ENCODE assay signal across 8 cellular contexts in the genomic region with DNA sequence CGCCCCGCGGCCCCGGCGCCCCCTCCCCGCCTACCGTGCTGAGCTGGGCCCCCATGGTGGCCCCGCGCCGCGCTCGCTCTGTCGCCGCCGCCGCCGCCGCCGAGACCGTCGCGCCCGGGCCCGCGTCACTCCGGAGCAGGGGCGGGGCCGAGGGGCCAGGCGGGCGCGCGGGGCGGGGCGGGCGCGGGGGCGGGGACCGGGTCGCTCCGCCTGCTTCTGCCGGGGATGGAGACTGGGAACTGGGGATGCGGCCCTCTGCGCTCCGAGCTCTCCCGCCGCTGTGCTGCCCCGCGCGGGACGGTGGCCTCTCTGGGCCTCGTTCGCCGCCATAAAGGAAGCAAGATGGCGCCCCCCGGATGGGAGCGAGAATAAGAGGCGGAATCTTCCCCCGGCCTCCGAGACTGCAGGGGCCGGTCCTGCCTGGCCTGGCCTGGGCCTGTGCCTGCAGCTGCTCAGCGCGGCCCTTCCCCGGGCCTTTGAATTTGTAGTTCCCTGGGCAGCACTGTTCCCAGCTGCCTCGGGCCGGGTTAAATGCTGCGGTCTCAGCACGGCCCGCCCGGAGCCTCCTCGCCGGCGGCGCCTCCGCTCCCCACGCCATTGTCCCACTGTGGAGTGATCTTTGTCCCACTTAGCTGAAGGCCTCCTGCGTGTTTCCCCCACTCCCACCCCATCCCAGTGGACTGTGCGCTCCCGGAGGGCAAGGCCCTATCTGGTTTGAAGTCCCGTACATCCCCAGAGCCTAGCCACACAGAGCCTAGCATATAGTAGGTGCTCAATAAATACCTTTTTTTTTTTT. TPM values are rescaled to one million over a fixed set of nuclear protein-coding genes. Genes with fewer than 3 reads are reported as not detected.
DNase-seq lines count a peak whose midpoint lies in the region; ATAC-seq and TF ChIP-seq lines count a peak whose summit lies in the region.

A gene (minus strand): TSS at position 132 of the 796 bp plus-strand sequence. CDS start 77 bp downstream, at position 55.

- peaks cover 6% of the 10 kb centered on the region; the same call in 1 of the 2 replicates for H4K20me1 ChIP-seq in OCI-LY7 (ENCODE audit: insufficient read depth, low read length)

- intact Hi-C loops in OCI-LY7 (cut with micrococcal nuclease; ENCODE audit: unreplicated experiment): loop anchor here (2.0 kb wide), 1 partner anchor 27 kb away; no protein-coding TSS in a partner anchor
- intact Hi-C loops in mucosa of descending colon (cut with DNase I, micrococcal nuclease): no loop called here

- POLR2A ChIA-PET in OCI-LY7 (lab: Charles Lee): interaction anchor here (0.6 to 1.0 kb wide), 5 partner anchors 12 to 1357 kb away, joined by 3 to 4 read pairs (median 3); no protein-coding TSS in a partner anchor

- H3K4me1 ChIP-seq in OCI-LY7 (ENCODE audit: insufficient read depth, low read length, poor library complexity, severe bottlenecking) (peaks cover 45% of the 10 kb centered on the region), mucosa of descending colon (ENCODE audit: low read depth) (peaks cover 46% of the 10 kb centered on the region)

- ATAC-seq in GM19351 (IDR thresholded peaks at IDR 0.05; ENCODE audit: unreplicated experiment): peak; percentile 74
- ATAC-seq in mucosa of descending colon: peak; percentile 72

- peak within 1 kb of the TSS; percentile 68 for H2AFZ ChIP-seq in OCI-LY7 (ENCODE audit: low read length)

- H3K79me2 ChIP-seq in OCI-LY7 (ENCODE audit: insufficient read depth, low read depth, low read length): peaks cover 23% of the 10 kb centered on the region; the same call in 1 of the 2 replicates

- H3K9me2 ChIP-seq in OCI-LY7 (ENCODE audit: insufficient read depth, low read length): no peaks in the 10 kb centered on the region

- H3K36me3 ChIP-seq in OCI-LY7 (ENCODE audit: insufficient read depth, low read length) (no peaks in the 10 kb centered on the region), mucosa of descending colon (ENCODE audit: low read depth) (no peaks in the 10 kb centered on the region)

- CTCF ChIA-PET in OCI-LY7 (lab: Charles Lee; ENCODE audit: unreplicated experiment): no interaction called here

- H3K4me3 ChIP-seq in OCI-LY7 (ENCODE audit: low read depth, low read length, poor library complexity, severe bottlenecking) (peak within 1 kb of the TSS; percentile 100), mucosa of descending colon (peak within 1 kb of the TSS; percentile 57)

- H3K9me3 ChIP-seq in OCI-LY7 (ENCODE audit: low read length) (no peaks in the 10 kb centered on the region), mucosa of descending colon (no peaks in the 10 kb centered on the region)

- H3K27ac ChIP-seq in OCI-LY7 (ENCODE audit: low read depth, low read length, poor library complexity, severe bottlenecking) (peak within 1 kb of the TSS; percentile 47), epithelial cell of prostate (peak within 1 kb of the TSS; percentile 73)

- DNase-seq in C1 segment of cervical spinal cord (lab: John Stamatoyannopoulos, UW) (peak in 13 of 14 donors; percentile 20 to 87 (median 63)), HK-2 (ENCODE audit: unreplicated experiment) (peak; percentile 83), OCI-LY7 (ENCODE audit: low spot score) (peak; percentile 76), activated T-cell treated with anti-CD3 and anti-CD28 coated beads for 4 hours (peak; percentile 72), epithelial cell of prostate (ENCODE audit: low read depth, low spot score) (no peak), mucosa of descending colon (peak; percentile 85 to 90 (median 90))
- DNase-seq in stimulated activated CD8-positive, alpha-beta memory T cell treated with anti-CD3 and anti-CD28 coated beads, Interleukin-4, amount 100 ng/mL, for 1 hour (ENCODE audit: low read depth in 2 of 2, low spot score in 1 of 2): peak; percentile 56 to 58

- TSS peak; percentile 96 for BruUV-seq in OCI-LY7 (replicated peaks; lab: Mats Ljungman, UMichigan)

- peak within 1 kb of the TSS; percentile 87 for H3K4me2 ChIP-seq in OCI-LY7 (ENCODE audit: low read length)

- TF ChIP-seq CTCF in OCI-LY7 (conservative IDR thresholded peaks at IDR 0.05; ENCODE audit: low read length) (no peak), mucosa of descending colon (IDR thresholded peaks at IDR 0.05) (no peak)

RNA-seq across cellular contexts. Expression of the gene that starts here (rescaled TPM):
- total RNA-seq in OCI-LY7 (2014; rRNA removed; shearing (Covaris generic)): 28.5 and 38.0 TPM in 2 replicates
- total RNA-seq in OCI-LY7 (2022) (68.9 and 74.7 TPM in 2 replicates), mucosa of descending colon (100 to 1,000 TPM; 139 to 211 (median 176) TPM)
